In genomic region chr1:218284917-218285635, GRCh38 we compare ENCODE assay signal across 8 cellular contexts. TPM values are rescaled to one million over a fixed set of nuclear protein-coding genes. Genes with fewer than 3 reads are reported as not detected.
DNase-seq lines count a peak whose midpoint lies in the region; ATAC-seq, FAIRE-seq and TF ChIP-seq lines count a peak whose summit lies in the region.

RRP15 (plus strand) TSS chr1:218285293; CDS start chr1:218285317, 24 bp downstream.

- TF ChIP-seq POLR2A in GM12891 (IDR thresholded peaks at IDR 0.05; ENCODE audit: low read depth, low read length) (peak; percentile 76), transverse colon (IDR thresholded peaks at IDR 0.05) (peak; percentile 38)

- peak within 1 kb of the TSS; percentile 59 for H4K91ac ChIP-seq in trophoblast cell (ENCODE audit: low read depth, low read length)

- intact Hi-C loops in transverse colon (cut with DNase I; ENCODE audit: low total_unique reads) = no loop called here

- no peak for TF ChIP-seq EP300 in transverse colon (IDR thresholded peaks at IDR 0.05; ENCODE audit: low read depth)

- peak; percentile 99 for ATAC-seq in HG02763 (IDR thresholded peaks at IDR 0.05; ENCODE audit: unreplicated experiment)

- H3K4me3 ChIP-seq in cardiac muscle cell (peak within 1 kb of the TSS; percentile 47), trophoblast cell (ENCODE audit: low read depth, low read length) (peak within 1 kb of the TSS; percentile 91), transverse colon (peak within 1 kb of the TSS; percentile 49 to 76 (median 66))

- no peak within 1 kb of the TSS for H3K23ac ChIP-seq in trophoblast cell (ENCODE audit: low read length)

- peaks cover 6% of the 10 kb centered on the region for H3K79me1 ChIP-seq in trophoblast cell (ENCODE audit: low read length)

- H2BK5ac ChIP-seq in trophoblast cell (ENCODE audit: low read depth, low read length, poor library complexity) = no peak within 1 kb of the TSS

- TF ChIP-seq CTCF in cardiac muscle cell (IDR thresholded peaks at IDR 0.05; ENCODE audit: low read depth, low read length) = no peak
- peak in 2 of 5 experiments; percentile 9 to 44 for TF ChIP-seq CTCF in transverse colon (IDR thresholded peaks at IDR 0.05)

- peak within 1 kb of the TSS; percentile 76 for H3K9ac ChIP-seq in trophoblast cell (ENCODE audit: low read length)

- H3K14ac ChIP-seq in trophoblast cell (ENCODE audit: low read length) = peak within 1 kb of the TSS; percentile 66

- H3K4me1 ChIP-seq in cardiac muscle cell (ENCODE audit: low read depth) (peaks cover 9% of the 10 kb centered on the region), trophoblast cell (ENCODE audit: control insufficient read depth in 1 of 2, insufficient read depth in 2 of 2, low read length in 2 of 2) (peaks cover 5 to 8% of the 10 kb centered on the region in 2 experiments), transverse colon (peaks cover 0 to 21% (median 12%) of the 10 kb centered on the region in 4 donors)

- no peak within 1 kb of the TSS for H2BK12ac ChIP-seq in trophoblast cell (ENCODE audit: low read length)

- H3K27ac ChIP-seq in cardiac muscle cell = peak within 1 kb of the TSS; percentile 90
- H3K27ac ChIP-seq in trophoblast cell (ENCODE audit: low read depth, low read length) = peak within 1 kb of the TSS; percentile 50
- peak within 1 kb of the TSS; percentile 67 to 80 (median 74) for H3K27ac ChIP-seq in transverse colon

- no peaks in the 10 kb centered on the region for H3K36me3 ChIP-seq in cardiac muscle cell
- H3K36me3 ChIP-seq in trophoblast cell (ENCODE audit: control insufficient read depth in 1 of 2, insufficient read depth in 2 of 2, low read length in 2 of 2) = no peaks in the 10 kb centered on the region
- H3K36me3 ChIP-seq in transverse colon = no peaks in the 10 kb centered on the region

- H3K9me3 ChIP-seq in cardiac muscle cell (ENCODE audit: low read depth) (no peaks in the 10 kb centered on the region), trophoblast cell (ENCODE audit: insufficient read depth, low read depth, low read length) (peaks cover 2% of the 10 kb centered on the region), transverse colon (no peaks in the 10 kb centered on the region)

- DNase-seq in GM12891 (ENCODE audit: insufficient read length, low spot score) (peak; percentile 64), NCI-H1417 (lab: John Stamatoyannopoulos, UW) (peak; percentile 83 to 94 (median 88)), SW480 (ENCODE audit: low spot score) (peak; percentile 85), cardiac muscle cell (ENCODE audit: low read depth in 1 of 2, low spot score in 1 of 2) (peak; percentile 94 to 96), trophoblast cell (peak; percentile 88 to 93), transverse colon (peak; percentile 91)
- peak; percentile 70 for DNase-seq in activated naive CD8-positive, alpha-beta T cell treated with anti-CD3 and anti-CD28 coated beads, Interleukin-2, amount 50 U/mL, for 16 hours (ENCODE audit: low read depth, low spot score)

- H4K12ac ChIP-seq in trophoblast cell (ENCODE audit: low read depth, low read length) = peak within 1 kb of the TSS; percentile 79

- H2AFZ ChIP-seq in trophoblast cell (ENCODE audit: insufficient read depth, low read length, poor library complexity) = peak within 1 kb of the TSS; percentile 90

- FAIRE-seq in GM12891 (lab: Jason Lieb, UNC) = peak; percentile 89

- WGBS in trophoblast cell (ENCODE audit: extremely low coverage, insufficient coverage, insufficient read length) = no CpG with 5 or more reads among the region's 45 CpGs
- WGBS in transverse colon (ENCODE audit: low coverage in 1 of 2), 2 donors = 0 to 2% methylated on average over 12 to 40 of the region's 45 CpGs

- peak within 1 kb of the TSS; percentile 89 for H4K8ac ChIP-seq in trophoblast cell (ENCODE audit: low read depth, low read length)

- H3K27me3 ChIP-seq in cardiac muscle cell (no peaks in the 10 kb centered on the region), trophoblast cell (ENCODE audit: insufficient read depth, low read length) (no peaks in the 10 kb centered on the region), transverse colon (no peaks in the 10 kb centered on the region)

- H3K4ac ChIP-seq in trophoblast cell (ENCODE audit: low read depth, low read length) = peak within 1 kb of the TSS; percentile 97

- in situ Hi-C loops in transverse colon (cut with MboI; ENCODE audit: low pct_ligation_motif_present in 1 of 4, low pct_unique_long_range_greater_than_20kb in 1 of 4, low sequenced_read_pairs in 3 of 4) = no loop called here

- H3K79me2 ChIP-seq in trophoblast cell (ENCODE audit: control insufficient read depth, insufficient read depth, low read length, poor library complexity) = peaks cover 8% of the 10 kb centered on the region

- no peak within 1 kb of the TSS for H2AK5ac ChIP-seq in trophoblast cell (ENCODE audit: low read length)

- peak within 1 kb of the TSS; percentile 37 for H2BK120ac ChIP-seq in trophoblast cell (ENCODE audit: insufficient read depth, low read length, poor library complexity)

- H3K4me2 ChIP-seq in trophoblast cell (ENCODE audit: low read length) = peak within 1 kb of the TSS; percentile 86

- H3K18ac ChIP-seq in trophoblast cell (ENCODE audit: low read length) = peak within 1 kb of the TSS; percentile 49

TF ChIP-seq in GM12891, 5 proteins besides CTCF, POLR2A, EP300 and RAD21:
- TF ChIP-seq TAF1 (IDR thresholded peaks at IDR 0.05; ENCODE audit: low read depth, low read length) = peak; percentile 98
- TF ChIP-seq POLR2AphosphoS5 (IDR thresholded peaks at IDR 0.05; ENCODE audit: low read depth, low read length) = peak; percentile 76
- peak; percentile 75 for TF ChIP-seq POU2F2 (IDR thresholded peaks at IDR 0.05; ENCODE audit: low read depth, low read length)
- no peak for TF ChIP-seq SPI1 (IDR thresholded peaks at IDR 0.05; ENCODE audit: low read depth, low read length)
- no peak for TF ChIP-seq PAX5 (IDR thresholded peaks at IDR 0.05; ENCODE audit: insufficient read depth, low read length, severe bottlenecking)

RNA-seq across cellular contexts. Expression of gene RRP15, which starts in this region (rescaled TPM):
- 6.4 TPM for polyA plus RNA-seq in GM12891 (2012; ENCODE audit: low read depth, missing spikeins)
- total RNA-seq in cardiac muscle cell (5.4 and 7.2 TPM in 2 replicates), transverse colon (1 to 10 TPM; 1.2 to 3.8 (median 2.0) TPM)
- 13.3 and 14.4 TPM in 2 replicates for polyA plus RNA-seq in cardiac muscle cell
- polyA plus RNA-seq in trophoblast cell (2013) = 10.8 and 11.5 TPM in 2 replicates

Comparison
In these comparisons a context has a peak if more than half of its experiments do, and no peak if none do; other contexts are left out.
1. Peak in every context shown above with its lines: DNase-seq, ATAC-seq, H3K4me3 ChIP-seq and H3K27ac ChIP-seq.